ENCODE assay signal across 15 cellular contexts in genomic region chr10:52757777-52758176, GRCh38. TPM values are rescaled to one million over a fixed set of nuclear protein-coding genes. Genes with fewer than 3 reads are reported as not detected.
"Had no signal": no experiment of that assay in that cellular context is flagged by ENCODE, and none has a peak within 500 bp of the region (broad histone marks: within the 10 kb centered on the region; RNA-seq: fewer than 3 reads in every experiment).

No MANE protein-coding gene starts in this region.

- DNase-seq: activated CD4-positive, alpha-beta T cell treated with anti-CD3 and anti-CD28 coated beads for 48 hours; activated CD8-positive, alpha-beta T cell treated with anti-CD3 and anti-CD28 coated beads for 36 hours; activated effector memory CD4-positive, alpha-beta T cell treated with anti-CD3 and anti-CD28 coated beads, Interleukin-2, amount 50 U/mL, for 16 hours; activated T-cell treated with anti-CD3 and anti-CD28 coated beads, Interleukin-2, amount 50 U/mL, for 48 hours; cerebellar nuclear complex; right cardiac atrium; stimulated activated naive CD8-positive, alpha-beta T cell treated with anti-CD3 and anti-CD28 coated beads, Interleukin-15, amount 100 ng/mL, for 72 hours; T-helper 2 cell; upper lobe of left lung had no signal

- H3K27me3 ChIP-seq: upper lobe of left lung had no signal

- ATAC-seq: activated CD8-positive, alpha-beta T cell treated with anti-CD3 and anti-CD28 coated beads for 36 hours; natural killer cell treated with Interleukin-12 subunit alpha and Interleukin-12 subunit beta and Interleukin-15 and Interleukin-18, amount 100 ng/mL, for 72 hours; right cardiac atrium; stimulated activated naive CD8-positive, alpha-beta T cell treated with anti-CD3 and anti-CD28 coated beads, Interleukin-15, amount 100 ng/mL, for 72 hours; WTC11 had no signal

- H3K4me3 ChIP-seq: upper lobe of left lung had no signal

- H3K36me3 ChIP-seq: upper lobe of left lung had no signal

- H3K27ac ChIP-seq: epithelial cell of prostate, upper lobe of left lung had no signal

- H3K9me3 ChIP-seq: upper lobe of left lung had no signal

RNA-seq across cellular contexts. Expression of gene MBL2, which starts 14.8 kb away (rescaled TPM):
- total RNA-seq: activated CD8-positive, alpha-beta T cell treated with anti-CD3 and anti-CD28 coated beads for 36 hours; dermis microvascular lymphatic vessel endothelial cell; natural killer cell treated with Interleukin-12 subunit alpha and Interleukin-12 subunit beta and Interleukin-15 and Interleukin-18, amount 100 ng/mL, for 72 hours; progenitor cell of endocrine pancreas; right cardiac atrium; temporal lobe; WTC11 had no signal
- polyA plus RNA-seq: right cardiac atrium had no signal
